Comparison of ENCODE assay signal across 17 cellular contexts in the genomic region with DNA sequence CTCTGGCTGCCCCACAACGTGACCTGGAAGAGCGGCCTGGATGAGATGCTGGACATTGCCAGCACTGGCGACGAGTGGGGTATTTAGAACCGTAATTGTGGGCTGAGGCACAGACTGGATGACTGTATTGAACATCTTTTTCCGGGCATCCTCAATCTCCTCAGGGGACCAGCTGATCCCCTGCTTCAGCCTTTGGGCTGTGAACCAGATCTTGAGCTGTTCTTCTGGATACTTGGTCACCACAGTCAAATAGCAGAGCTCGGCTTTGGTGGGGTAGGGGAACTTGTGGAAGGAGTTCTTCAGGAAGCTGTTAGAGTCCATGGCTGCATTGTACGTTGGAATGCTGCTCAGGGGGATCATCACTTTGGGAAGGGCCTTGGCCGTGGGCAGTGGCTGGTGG.
A peak's percentile ranks its signal among the peaks of the same experiment; 100 is the strongest.
DNase-seq lines count a peak whose midpoint lies in the region; ATAC-seq and TF ChIP-seq lines count a peak whose summit lies in the region.
"Had no signal": no experiment of that assay in that cellular context is flagged by ENCODE, and none has a peak within 500 bp of the region (broad histone marks: within the 10 kb centered on the region; RNA-seq: fewer than 3 reads in every experiment).

No MANE protein-coding gene starts in this region.

- no peaks in the 10 kb centered on the region for H3K27me3 Mint-ChIP-seq in Calu3 (ENCODE audit: unreplicated experiment)
- H3K27me3 Mint-ChIP-seq in neural crest cell (ENCODE audit: low read depth) = no peaks in the 10 kb centered on the region
- H3K27me3 Mint-ChIP-seq in natural killer cell (ENCODE audit: low read depth in 2 of 2) = peaks cover 0 to 3% of the 10 kb centered on the region in 2 donors
- H3K27me3 Mint-ChIP-seq: CD4-positive, alpha-beta T cell had no signal

- ATAC-seq in natural killer cell (no peak), GM21423 (IDR thresholded peaks at IDR 0.05; ENCODE audit: unreplicated experiment) (no peak)
- ATAC-seq: A549 had no signal

- BruUV-seq in Calu3 (replicated peaks; lab: Mats Ljungman, UMichigan) = TSS peak; percentile 15

- H3K9me3 Mint-ChIP-seq in Calu3 (ENCODE audit: low read depth, unreplicated experiment) = peaks cover 4% of the 10 kb centered on the region
- peaks cover 16% of the 10 kb centered on the region for H3K9me3 Mint-ChIP-seq in neural crest cell
- peaks cover 0 to 5% of the 10 kb centered on the region in 2 donors for H3K9me3 Mint-ChIP-seq in natural killer cell

- DNase-seq in Calu3 (no peak), neural crest cell (ENCODE audit: low read depth, low spot score) (no peak), substantia nigra (lab: John Stamatoyannopoulos, UW) (no peak), natural killer cell (no peak), NCI-H2029 (lab: John Stamatoyannopoulos, UW) (no peak)
- DNase-seq in activated CD8-positive, alpha-beta memory T cell treated with anti-CD3 and anti-CD28 coated beads for 24 hours = no peak
- DNase-seq: AML-193; Caco-2; CD4-positive, alpha-beta T cell; DMS153; DMS79; GDM1 had no signal

- no peak overlapping the region for H3K4me3 Mint-ChIP-seq in Calu3 (ENCODE audit: low read depth, unreplicated experiment)
- H3K4me3 Mint-ChIP-seq in neural crest cell = no peak overlapping the region
- no peak overlapping the region for H3K4me3 Mint-ChIP-seq in natural killer cell
- H3K4me3 Mint-ChIP-seq: CD4-positive, alpha-beta T cell had no signal

- TF ChIP-seq CTCF in Calu3 (IDR thresholded peaks at IDR 0.05; ENCODE audit: unreplicated experiment) (no peak), neural crest cell (conservative IDR thresholded peaks at IDR 0.05) (no peak), natural killer cell (IDR thresholded peaks at IDR 0.05) (no peak)

- H3K36me3 Mint-ChIP-seq in Calu3 (ENCODE audit: insufficient read depth, unreplicated experiment) (peaks cover 7% of the 10 kb centered on the region), neural crest cell (ENCODE audit: low read depth) (peaks cover 53% of the 10 kb centered on the region), natural killer cell (peaks cover 7% of the 10 kb centered on the region)

- H3K27ac Mint-ChIP-seq in Calu3 (ENCODE audit: unreplicated experiment) = no peak overlapping the region
- peak overlapping the region; percentile 62 for H3K27ac Mint-ChIP-seq in neural crest cell (ENCODE audit: unreplicated experiment)
- no peak overlapping the region for H3K27ac Mint-ChIP-seq in natural killer cell
- H3K27ac Mint-ChIP-seq: CD4-positive, alpha-beta T cell had no signal

- H3K27ac ChIP-seq in cingulate gyrus (ENCODE audit: low read depth, low read length) = peak overlapping the region; percentile 99
- peak overlapping the region; percentile 96 for H3K27ac ChIP-seq in substantia nigra (ENCODE audit: low read depth, low read length, poor library complexity, severe bottlenecking)
- H3K27ac ChIP-seq: 22Rv1, A549, C4-2B had no signal

- H3K4me1 Mint-ChIP-seq in Calu3 (ENCODE audit: low read depth, unreplicated experiment) = no peaks in the 10 kb centered on the region
- H3K4me1 Mint-ChIP-seq in neural crest cell = no peaks in the 10 kb centered on the region
- peaks cover 6 to 13% of the 10 kb centered on the region in 2 donors for H3K4me1 Mint-ChIP-seq in natural killer cell

- intact Hi-C loops in Calu3 (cut with micrococcal nuclease; ENCODE audit: unreplicated experiment) = no loop called here
- intact Hi-C loops in natural killer cell (cut with micrococcal nuclease) = no loop called here

- CTCF ChIA-PET in Calu3 (lab: Charles Lee) = interaction anchor here (0.7 kb wide), 1 partner anchor 60 kb away, joined by 3 read pairs; no protein-coding TSS in a partner anchor
